In the genomic region with DNA sequence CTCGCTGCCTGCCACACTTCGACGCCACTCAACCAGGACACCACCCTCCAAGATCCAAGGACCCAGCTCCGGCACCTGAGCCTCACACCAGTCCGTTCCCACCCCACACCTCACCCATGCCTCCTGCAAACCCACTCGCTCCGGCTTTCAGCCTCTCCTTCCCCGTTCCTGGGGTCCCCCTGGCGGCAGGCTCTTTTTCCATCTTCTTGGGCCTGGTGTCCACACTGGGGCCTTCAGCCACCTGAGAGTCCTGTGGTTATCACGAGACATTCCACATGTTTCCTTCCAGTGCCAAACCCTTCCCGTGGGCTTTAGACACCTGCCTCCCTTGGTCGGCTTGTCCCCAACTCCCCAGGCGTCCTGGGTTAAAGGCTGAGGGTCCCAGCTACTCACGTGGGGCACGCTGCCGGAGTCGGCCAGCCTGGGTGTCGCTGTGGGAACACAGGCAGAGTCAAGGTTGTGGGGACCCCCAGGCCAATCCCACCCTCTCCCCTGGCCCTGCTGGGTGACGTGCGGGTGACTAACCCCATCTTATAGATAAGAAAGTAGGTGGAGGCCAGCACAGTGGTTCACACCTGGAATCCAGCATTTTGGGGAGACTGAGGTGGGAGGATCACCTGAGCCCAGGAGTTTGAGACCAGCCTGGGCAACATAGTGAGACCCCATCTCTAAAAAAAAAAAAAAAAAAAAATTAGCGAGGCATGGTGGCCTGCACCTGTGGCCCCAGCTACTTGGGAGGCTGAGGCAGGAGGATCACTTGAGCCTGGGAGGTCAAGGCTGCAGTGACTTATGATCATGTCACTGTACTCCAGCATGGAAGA, we compare ENCODE assay signal across 13 cellular contexts. TPM values are rescaled to one million over a fixed set of nuclear protein-coding genes. Genes with fewer than 3 reads are reported as not detected.
DNase-seq lines count a peak whose midpoint lies in the region; ATAC-seq and TF ChIP-seq lines count a peak whose summit lies in the region.
"Had no signal": no experiment of that assay in that cellular context is flagged by ENCODE, and none has a peak within 500 bp of the region (broad histone marks: within the 10 kb centered on the region; RNA-seq: fewer than 3 reads in every experiment).

No MANE protein-coding gene starts in this region.

- peak overlapping the region; percentile 60 for H3K4me3 ChIP-seq in iPS-15b (ENCODE audit: low read depth, low read length)

- TF ChIP-seq CTCF in HFFc6 (IDR thresholded peaks at IDR 0.05), result no peak

- H3K27me3 Mint-ChIP-seq in activated naive CD4-positive, alpha-beta T cell treated with anti-CD3 and anti-CD28 coated beads, Interleukin-2, amount 50 U/mL, for 24 hours, result no peaks in the 10 kb centered on the region
- H3K27me3 Mint-ChIP-seq in activated naive CD8-positive, alpha-beta T cell treated with anti-CD3 and anti-CD28 coated beads for 36 hours, result peaks cover 13% of the 10 kb centered on the region
- H3K27me3 Mint-ChIP-seq in stimulated activated memory B cell treated with anti-CD40 and anti-IgM and Interleukin-4, amounts not matched to agents 10 μg/mL and 1 μg/mL and 100 μg/mL, for 72 hours, result peaks cover 24% of the 10 kb centered on the region
- H3K27me3 Mint-ChIP-seq in HFFc6 (ENCODE audit: insufficient read depth), result peaks cover 9% of the 10 kb centered on the region

- H3K9me3 Mint-ChIP-seq in activated naive CD4-positive, alpha-beta T cell treated with anti-CD3 and anti-CD28 coated beads, Interleukin-2, amount 50 U/mL, for 24 hours, result no peaks in the 10 kb centered on the region
- no peaks in the 10 kb centered on the region for H3K9me3 Mint-ChIP-seq in activated naive CD4-positive, alpha-beta T cell treated with anti-CD3 and anti-CD28 coated beads, Interleukin-2, amount 50 U/mL, for 72 hours
- no peaks in the 10 kb centered on the region for H3K9me3 Mint-ChIP-seq in activated naive CD8-positive, alpha-beta T cell treated with anti-CD3 and anti-CD28 coated beads for 36 hours
- no peaks in the 10 kb centered on the region for H3K9me3 Mint-ChIP-seq in stimulated activated memory B cell treated with anti-CD40 and anti-IgM and Interleukin-4, amounts not matched to agents 10 μg/mL and 1 μg/mL and 100 μg/mL, for 72 hours
- no peaks in the 10 kb centered on the region for H3K9me3 Mint-ChIP-seq in HFFc6

- no peaks in the 10 kb centered on the region for H3K4me1 ChIP-seq in iPS-15b (ENCODE audit: control insufficient read depth, insufficient read depth, low read length)

- H3K4me3 Mint-ChIP-seq in activated naive CD4-positive, alpha-beta T cell treated with anti-CD3 and anti-CD28 coated beads, Interleukin-2, amount 50 U/mL, for 24 hours, result peak overlapping the region; percentile 49
- H3K4me3 Mint-ChIP-seq in activated naive CD8-positive, alpha-beta T cell treated with anti-CD3 and anti-CD28 coated beads for 36 hours, result peak overlapping the region; percentile 25
- H3K4me3 Mint-ChIP-seq in stimulated activated memory B cell treated with anti-CD40 and anti-IgM and Interleukin-4, amounts not matched to agents 10 μg/mL and 1 μg/mL and 100 μg/mL, for 72 hours, result peak overlapping the region; percentile 23
- H3K4me3 Mint-ChIP-seq in HFFc6, result no peak overlapping the region

- no peak for DNase-seq in activated naive CD4-positive, alpha-beta T cell treated with anti-CD3 and anti-CD28 coated beads, Interleukin-2, amount 50 U/mL, for 72 hours (ENCODE audit: low spot score in 2 of 2)
- no peak for DNase-seq in activated naive CD8-positive, alpha-beta T cell treated with anti-CD3 and anti-CD28 coated beads for 36 hours
- DNase-seq in activated effector memory CD4-positive, alpha-beta T cell treated with anti-CD3 and anti-CD28 coated beads, Interleukin-2, amount 50 U/mL, for 16 hours, result no peak
- DNase-seq in HFFc6, result no peak
- DNase-seq: COR-L47, KG1, NCI-H510A treated with DMSO at 0.1 percent for 48 hours, nucleus accumbens had no signal

- H3K9me3 ChIP-seq in iPS-15b (ENCODE audit: control insufficient read depth, insufficient read depth, low read length), result no peaks in the 10 kb centered on the region

- no peaks in the 10 kb centered on the region for H3K36me3 Mint-ChIP-seq in activated naive CD4-positive, alpha-beta T cell treated with anti-CD3 and anti-CD28 coated beads, Interleukin-2, amount 50 U/mL, for 24 hours
- H3K36me3 Mint-ChIP-seq in activated naive CD4-positive, alpha-beta T cell treated with anti-CD3 and anti-CD28 coated beads, Interleukin-2, amount 50 U/mL, for 72 hours, result no peaks in the 10 kb centered on the region
- no peaks in the 10 kb centered on the region for H3K36me3 Mint-ChIP-seq in activated naive CD8-positive, alpha-beta T cell treated with anti-CD3 and anti-CD28 coated beads for 36 hours
- H3K36me3 Mint-ChIP-seq in stimulated activated memory B cell treated with anti-CD40 and anti-IgM and Interleukin-4, amounts not matched to agents 10 μg/mL and 1 μg/mL and 100 μg/mL, for 72 hours, result no peaks in the 10 kb centered on the region
- H3K36me3 Mint-ChIP-seq in HFFc6 (ENCODE audit: low read depth), result no peaks in the 10 kb centered on the region

- H3K36me3 ChIP-seq in iPS-15b (ENCODE audit: control insufficient read depth, insufficient read depth, low read length), result no peaks in the 10 kb centered on the region

- no peak overlapping the region for H3K9ac ChIP-seq in iPS-15b (ENCODE audit: low read depth, low read length)

- no peak overlapping the region for H3K27ac Mint-ChIP-seq in activated naive CD4-positive, alpha-beta T cell treated with anti-CD3 and anti-CD28 coated beads, Interleukin-2, amount 50 U/mL, for 24 hours
- no peak overlapping the region for H3K27ac Mint-ChIP-seq in activated naive CD4-positive, alpha-beta T cell treated with anti-CD3 and anti-CD28 coated beads, Interleukin-2, amount 50 U/mL, for 72 hours
- H3K27ac Mint-ChIP-seq in activated naive CD8-positive, alpha-beta T cell treated with anti-CD3 and anti-CD28 coated beads for 36 hours, result no peak overlapping the region
- H3K27ac Mint-ChIP-seq in stimulated activated memory B cell treated with anti-CD40 and anti-IgM and Interleukin-4, amounts not matched to agents 10 μg/mL and 1 μg/mL and 100 μg/mL, for 72 hours, result no peak overlapping the region
- H3K27ac Mint-ChIP-seq in HFFc6, result no peak overlapping the region

- no peak for ATAC-seq in activated naive CD4-positive, alpha-beta T cell treated with anti-CD3 and anti-CD28 coated beads, Interleukin-2, amount 50 U/mL, for 72 hours
- ATAC-seq in stimulated activated memory B cell treated with anti-CD40 and anti-IgM and Interleukin-4, amounts not matched to agents 10 μg/mL and 1 μg/mL and 100 μg/mL, for 72 hours, result no peak
- ATAC-seq in HG03565 (IDR thresholded peaks at IDR 0.05; ENCODE audit: unreplicated experiment), result no peak

- no peaks in the 10 kb centered on the region for H3K27me3 ChIP-seq in iPS-15b (ENCODE audit: control insufficient read depth, insufficient read depth, low read length)

- H3K4me1 Mint-ChIP-seq in activated naive CD4-positive, alpha-beta T cell treated with anti-CD3 and anti-CD28 coated beads, Interleukin-2, amount 50 U/mL, for 24 hours, result peaks cover 22% of the 10 kb centered on the region
- H3K4me1 Mint-ChIP-seq in activated naive CD8-positive, alpha-beta T cell treated with anti-CD3 and anti-CD28 coated beads for 36 hours, result peaks cover 13% of the 10 kb centered on the region
- peaks cover 66% of the 10 kb centered on the region for H3K4me1 Mint-ChIP-seq in stimulated activated memory B cell treated with anti-CD40 and anti-IgM and Interleukin-4, amounts not matched to agents 10 μg/mL and 1 μg/mL and 100 μg/mL, for 72 hours
- H3K4me1 Mint-ChIP-seq in HFFc6 (ENCODE audit: low read depth), result peaks cover 2% of the 10 kb centered on the region

RNA-seq across cellular contexts. Expression of gene JSRP1, which starts 2.0 kb away (rescaled TPM):
- under 1 TPM; 0.39 to 0.56 TPM for total RNA-seq in activated naive CD4-positive, alpha-beta T cell treated with anti-CD3 and anti-CD28 coated beads, Interleukin-2, amount 50 U/mL, for 72 hours
- under 1 TPM; 0.45 to 0.50 TPM for total RNA-seq in activated naive CD8-positive, alpha-beta T cell treated with anti-CD3 and anti-CD28 coated beads for 36 hours
- under 1 TPM; 0.27 to 0.99 (median 0.72) TPM for total RNA-seq in HFFc6 (2021; fragmentation: NEBNext Ultra II Directional; extraction: Animal tissue kit (Norgen Biotek cat#: 25700))

RNA-seq across cellular contexts. Expression of gene AMH, which starts 5.1 kb away (rescaled TPM):
- total RNA-seq in activated naive CD4-positive, alpha-beta T cell treated with anti-CD3 and anti-CD28 coated beads, Interleukin-2, amount 50 U/mL, for 72 hours, result 1 to 10 TPM; 1.9 to 2.9 TPM
- total RNA-seq in activated naive CD8-positive, alpha-beta T cell treated with anti-CD3 and anti-CD28 coated beads for 36 hours, result 1 to 10 TPM; 7.4 to 10.0 TPM
- total RNA-seq in HFFc6 (2021; fragmentation: NEBNext Ultra II Directional; extraction: Animal tissue kit (Norgen Biotek cat#: 25700)), result 1 to 10 TPM in 5 of 6 experiments, under 1 TPM in 1; 0.98 to 2.3 (median 1.4) TPM

RNA-seq across cellular contexts. Expression of gene SF3A2, which starts 17.6 kb away (rescaled TPM):
- total RNA-seq in activated naive CD4-positive, alpha-beta T cell treated with anti-CD3 and anti-CD28 coated beads, Interleukin-2, amount 50 U/mL, for 72 hours, result 100 to 1,000 TPM; 145 to 154 TPM
- total RNA-seq in activated naive CD8-positive, alpha-beta T cell treated with anti-CD3 and anti-CD28 coated beads for 36 hours, result 100 to 1,000 TPM; 160 to 162 TPM
- total RNA-seq in HFFc6 (2021; fragmentation: NEBNext Ultra II Directional; extraction: Animal tissue kit (Norgen Biotek cat#: 25700)), result 10 to 100 TPM; 48.7 to 60.6 (median 54.8) TPM

RNA-seq across cellular contexts. Expression of gene PLEKHJ1, which starts 18.1 kb away (rescaled TPM):
- 10 to 100 TPM; 41.9 to 69.9 TPM for total RNA-seq in activated naive CD4-positive, alpha-beta T cell treated with anti-CD3 and anti-CD28 coated beads, Interleukin-2, amount 50 U/mL, for 72 hours
- 10 to 100 TPM; 82.7 to 84.6 TPM for total RNA-seq in activated naive CD8-positive, alpha-beta T cell treated with anti-CD3 and anti-CD28 coated beads for 36 hours
- total RNA-seq in HFFc6 (2021; fragmentation: NEBNext Ultra II Directional; extraction: Animal tissue kit (Norgen Biotek cat#: 25700)), result 10 to 100 TPM; 45.9 to 57.3 (median 50.2) TPM

RNA-seq across cellular contexts. Expression of gene PEAK3, which starts 27.7 kb away (rescaled TPM):
- total RNA-seq in activated naive CD4-positive, alpha-beta T cell treated with anti-CD3 and anti-CD28 coated beads, Interleukin-2, amount 50 U/mL, for 72 hours, result not detected
- total RNA-seq in activated naive CD8-positive, alpha-beta T cell treated with anti-CD3 and anti-CD28 coated beads for 36 hours, result not detected
- under 1 TPM; 0.07 to 0.53 (median 0.36) TPM for total RNA-seq in HFFc6 (2021; fragmentation: NEBNext Ultra II Directional; extraction: Animal tissue kit (Norgen Biotek cat#: 25700))
- total RNA-seq: glomerular endothelial cell had no signal
